ENCODE assay signal across 29 cellular contexts in genomic region chr2:32310577-32310976, GRCh38.
"Had no signal": no experiment of that assay in that cellular context is flagged by ENCODE, and none has a peak within 500 bp of the region (broad histone marks: within the 10 kb centered on the region; RNA-seq: fewer than 3 reads in every experiment).

No MANE protein-coding gene starts in this region.

- H3K27me3 Mint-ChIP-seq: stimulated activated memory B cell treated with anti-CD40 and anti-IgM and Interleukin-4, amounts not matched to agents 10 μg/mL and 1 μg/mL and 100 μg/mL, for 72 hours; stimulated activated naive B cell treated with anti-CD40 and anti-IgM and Interleukin-4, amounts not matched to agents 10 μg/mL and 1 μg/mL and 100 μg/mL, for 72 hours; stimulated activated naive CD8-positive, alpha-beta T cell treated with anti-CD3 and anti-CD28 coated beads, Interleukin-15, amount 100 ng/mL, for 72 hours; stimulated activated naive CD8-positive, alpha-beta T cell treated with anti-CD3 and anti-CD28 coated beads, Interleukin-15, Interleukin-2, amounts not matched to agents 100 ng/mL and 50 ng/mL, for 24 hours; type B pancreatic cell had no signal

- H3K4me3 ChIP-seq: stomach, suprapubic skin, testis, thoracic aorta, thyroid gland, tibial artery, tibial nerve, transverse colon, upper lobe of left lung, upper lobe of right lung, uterus, vagina had no signal

- H3K27ac ChIP-seq: stomach, suprapubic skin, testis, thoracic aorta, thyroid gland, tibial artery, tibial nerve, transverse colon, upper lobe of left lung, upper lobe of right lung, uterus, vagina had no signal

- FAIRE-seq: urothelium cell line had no signal

- H3K4me3 Mint-ChIP-seq: stimulated activated effector memory CD8-positive, alpha-beta T cell treated with anti-CD3 and anti-CD28 coated beads, Interleukin-12 subunit alpha, Interleukin-12 subunit beta, amount 100 ng/mL, for 72 hours; stimulated activated memory B cell treated with anti-CD40 and anti-IgM and Interleukin-4, amounts not matched to agents 10 μg/mL and 1 μg/mL and 100 μg/mL, for 72 hours; stimulated activated naive B cell treated with anti-CD40 and anti-IgM and Interleukin-4, amounts not matched to agents 10 μg/mL and 1 μg/mL and 100 μg/mL, for 72 hours; stimulated activated naive CD8-positive, alpha-beta T cell treated with anti-CD3 and anti-CD28 coated beads, Interleukin-15, amount 100 ng/mL, for 72 hours; stimulated activated naive CD8-positive, alpha-beta T cell treated with anti-CD3 and anti-CD28 coated beads, Interleukin-15, Interleukin-2, amounts not matched to agents 100 ng/mL and 50 ng/mL, for 24 hours; type B pancreatic cell had no signal

- H3K27ac Mint-ChIP-seq: stimulated activated effector memory CD8-positive, alpha-beta T cell treated with anti-CD3 and anti-CD28 coated beads, Interleukin-12 subunit alpha, Interleukin-12 subunit beta, amount 100 ng/mL, for 72 hours; stimulated activated memory B cell treated with anti-CD40 and anti-IgM and Interleukin-4, amounts not matched to agents 10 μg/mL and 1 μg/mL and 100 μg/mL, for 72 hours; stimulated activated naive B cell treated with anti-CD40 and anti-IgM and Interleukin-4, amounts not matched to agents 10 μg/mL and 1 μg/mL and 100 μg/mL, for 72 hours; stimulated activated naive CD8-positive, alpha-beta T cell treated with anti-CD3 and anti-CD28 coated beads, Interleukin-15, amount 100 ng/mL, for 72 hours; stimulated activated naive CD8-positive, alpha-beta T cell treated with anti-CD3 and anti-CD28 coated beads, Interleukin-15, Interleukin-2, amounts not matched to agents 100 ng/mL and 50 ng/mL, for 24 hours; type B pancreatic cell had no signal

- H3K36me3 ChIP-seq: uterus had no signal

- ATAC-seq: stimulated activated effector memory CD8-positive, alpha-beta T cell treated with anti-CD3 and anti-CD28 coated beads, Interleukin-12 subunit alpha, Interleukin-12 subunit beta, amount 100 ng/mL, for 72 hours; stimulated activated memory B cell treated with anti-CD40 and anti-IgM and Interleukin-4, amounts not matched to agents 10 μg/mL and 1 μg/mL and 100 μg/mL, for 72 hours; stimulated activated naive B cell treated with anti-CD40 and anti-IgM and Interleukin-4, amounts not matched to agents 10 μg/mL and 1 μg/mL and 100 μg/mL, for 72 hours; stimulated activated naive CD8-positive, alpha-beta T cell treated with anti-CD3 and anti-CD28 coated beads, Interleukin-15, amount 100 ng/mL, for 72 hours; stimulated activated naive CD8-positive, alpha-beta T cell treated with anti-CD3 and anti-CD28 coated beads, Interleukin-15, Interleukin-2, amounts not matched to agents 100 U/mL and 50 U/mL, for 24 hours; upper lobe of right lung had no signal

- H3K4me1 Mint-ChIP-seq: stimulated activated effector memory CD8-positive, alpha-beta T cell treated with anti-CD3 and anti-CD28 coated beads, Interleukin-12 subunit alpha, Interleukin-12 subunit beta, amount 100 ng/mL, for 72 hours; stimulated activated memory B cell treated with anti-CD40 and anti-IgM and Interleukin-4, amounts not matched to agents 10 μg/mL and 1 μg/mL and 100 μg/mL, for 72 hours; stimulated activated naive B cell treated with anti-CD40 and anti-IgM and Interleukin-4, amounts not matched to agents 10 μg/mL and 1 μg/mL and 100 μg/mL, for 72 hours; stimulated activated naive CD8-positive, alpha-beta T cell treated with anti-CD3 and anti-CD28 coated beads, Interleukin-15, amount 100 ng/mL, for 72 hours had no signal

- H3K27me3 ChIP-seq: stomach, suprapubic skin, testis, thyroid gland, tibial artery, tibial nerve, transverse colon, upper lobe of left lung, upper lobe of right lung, uterus, vagina had no signal

- H3K9me3 Mint-ChIP-seq: stimulated activated effector memory CD8-positive, alpha-beta T cell treated with anti-CD3 and anti-CD28 coated beads, Interleukin-12 subunit alpha, Interleukin-12 subunit beta, amount 100 ng/mL, for 72 hours; stimulated activated memory B cell treated with anti-CD40 and anti-IgM and Interleukin-4, amounts not matched to agents 10 μg/mL and 1 μg/mL and 100 μg/mL, for 72 hours; stimulated activated naive B cell treated with anti-CD40 and anti-IgM and Interleukin-4, amounts not matched to agents 10 μg/mL and 1 μg/mL and 100 μg/mL, for 72 hours; stimulated activated naive CD8-positive, alpha-beta T cell treated with anti-CD3 and anti-CD28 coated beads, Interleukin-15, amount 100 ng/mL, for 72 hours; stimulated activated naive CD8-positive, alpha-beta T cell treated with anti-CD3 and anti-CD28 coated beads, Interleukin-15, Interleukin-2, amounts not matched to agents 100 ng/mL and 50 ng/mL, for 24 hours; type B pancreatic cell had no signal

- H3K9me3 ChIP-seq: stomach, suprapubic skin, testis, thoracic aorta, thyroid gland, tibial artery, tibial nerve, transverse colon, upper lobe of left lung, upper lobe of right lung, uterus, vagina had no signal

- H3K36me3 Mint-ChIP-seq: stimulated activated memory B cell treated with anti-CD40 and anti-IgM and Interleukin-4, amounts not matched to agents 10 μg/mL and 1 μg/mL and 100 μg/mL, for 72 hours; stimulated activated naive B cell treated with anti-CD40 and anti-IgM and Interleukin-4, amounts not matched to agents 10 μg/mL and 1 μg/mL and 100 μg/mL, for 72 hours had no signal

- DNase-seq: stimulated activated CD4-positive, alpha-beta T cell treated with anti-CD3 and anti-CD28 coated beads, Interleukin-2, amount 100 ng/mL, for 48 hours; stimulated activated CD4-positive, alpha-beta T cell treated with anti-CD3 and anti-CD28 coated beads, Interleukin-4, amount 100 ng/mL, for 1 hour; stimulated activated CD4-positive, alpha-beta T cell treated with anti-CD3 and anti-CD28 coated beads, Interleukin-4, amount 100 ng/mL, for 24 hours; stimulated activated CD4-positive, alpha-beta T cell treated with anti-CD3 and anti-CD28 coated beads, Interleukin-4, amount 100 ng/mL, for 4 hours; stimulated activated CD8-positive, alpha-beta memory T cell treated with anti-CD3 and anti-CD28 coated beads, Interleukin-4, amount 100 ng/mL, for 48 hours; stimulated activated naive B cell treated with anti-CD40 and anti-IgM and Interleukin-4, amounts not matched to agents 10 μg/mL and 1 μg/mL and 100 μg/mL, for 72 hours; stimulated activated naive CD4-positive, alpha-beta T cell; stimulated activated naive CD4-positive, alpha-beta T cell treated with Interleukin-2 at 50 U/mL for 16 hours; stimulated activated naive CD8-positive, alpha-beta T cell treated with anti-CD3 and anti-CD28 coated beads, Interleukin-15, amount 100 ng/mL, for 72 hours; stimulated activated naive CD8-positive, alpha-beta T cell treated with anti-CD3 and anti-CD28 coated beads, Interleukin-15, Interleukin-2, amounts not matched to agents 100 U/mL and 50 U/mL, for 24 hours; stomach; substantia nigra; testis; thyroid gland; tibial artery; transverse colon; trophoblast cell; upper lobe of left lung; upper lobe of right lung; uterus had no signal

- H3K4me1 ChIP-seq: stomach, suprapubic skin, testis, thyroid gland, tibial artery, tibial nerve, transverse colon, upper lobe of left lung, upper lobe of right lung, uterus, vagina had no signal
